Comparison of ENCODE assay signal across 8 cellular contexts in genomic region chr12:12398026-12398859, GRCh38. TPM values are rescaled to one million over a fixed set of nuclear protein-coding genes. Genes with fewer than 3 reads are reported as not detected.
A peak's percentile ranks its signal among the peaks of the same experiment; 100 is the strongest.
DNase-seq lines count a peak whose midpoint lies in the region; FAIRE-seq and TF ChIP-seq lines count a peak whose summit lies in the region.

No MANE protein-coding gene starts in this region.

- peaks cover 3% of the 10 kb centered on the region for H3K27me3 Mint-ChIP-seq in endothelial cell (ENCODE audit: unreplicated experiment)

- no peak overlapping the region for H3K27ac Mint-ChIP-seq in endothelial cell (ENCODE audit: unreplicated experiment)

- no peaks in the 10 kb centered on the region for H3K36me3 Mint-ChIP-seq in endothelial cell (ENCODE audit: low read depth, unreplicated experiment)

- no peaks in the 10 kb centered on the region for H4K20me1 ChIP-seq in hepatocyte (ENCODE audit: insufficient read depth, poor library complexity, severe bottlenecking)

- H3K4me1 Mint-ChIP-seq in endothelial cell (ENCODE audit: unreplicated experiment), result peaks cover 7% of the 10 kb centered on the region

- peak overlapping the region; percentile 89 for H3K27ac ChIP-seq in hepatocyte
- peak overlapping the region; percentile 77 for H3K27ac ChIP-seq in suprapubic skin

- H3K9me3 ChIP-seq in hepatocyte (ENCODE audit: low read depth) (no peaks in the 10 kb centered on the region), suprapubic skin (no peaks in the 10 kb centered on the region)

- H2AFZ ChIP-seq in hepatocyte, result no peak overlapping the region

- H3K36me3 ChIP-seq in hepatocyte (replicated peaks; ENCODE audit: insufficient read depth, low read depth), result no peaks in the 10 kb centered on the region
- H3K36me3 ChIP-seq in suprapubic skin, result no peaks in the 10 kb centered on the region

- H3K4me1 ChIP-seq in hepatocyte (ENCODE audit: insufficient read depth) (peaks cover 20% of the 10 kb centered on the region), suprapubic skin (peaks cover 13% of the 10 kb centered on the region)

- H3K4me3 Mint-ChIP-seq in endothelial cell (ENCODE audit: unreplicated experiment), result no peak overlapping the region

- no peaks in the 10 kb centered on the region for H3K9me3 Mint-ChIP-seq in endothelial cell (ENCODE audit: unreplicated experiment)

- H3K27me3 ChIP-seq in hepatocyte (no peaks in the 10 kb centered on the region), suprapubic skin (no peaks in the 10 kb centered on the region)

- TF ChIP-seq EP300 in suprapubic skin (IDR thresholded peaks at IDR 0.05), result no peak

- no peaks in the 10 kb centered on the region for H3K9me2 ChIP-seq in hepatocyte (replicated peaks; ENCODE audit: insufficient read depth)

- TF ChIP-seq POLR2A in suprapubic skin (IDR thresholded peaks at IDR 0.05), result no peak
- no peak for TF ChIP-seq POLR2A in GM12892 (IDR thresholded peaks at IDR 0.05; ENCODE audit: low read depth, low read length)

- WGBS in hepatocyte (ENCODE audit: low lambda C conversion rate, missing lambda C conversion rate), result 55% methylated on average over 7 of the region's 7 CpGs
- 48% methylated on average over 7 of the region's 7 CpGs for WGBS in suprapubic skin

- H3K4me2 ChIP-seq in hepatocyte, result peak overlapping the region; percentile 12

- H3K4me3 ChIP-seq in WI38 (ENCODE audit: low read depth, low read length) (peak overlapping the region; percentile 16; the same call in 1 of the 2 replicates), hepatocyte (no peak overlapping the region), suprapubic skin (no peak overlapping the region)

- no peak for FAIRE-seq in GM12892 (lab: Jason Lieb, UNC)

- DNase-seq in HS-27A (ENCODE audit: low read depth) (peak; percentile 50), hepatocyte (ENCODE audit: low spot score) (peak; percentile 82), suprapubic skin (ENCODE audit: low spot score in 2 of 2) (peak in 1 of 2 donors; percentile 76), GM12892 (ENCODE audit: insufficient read length) (no peak), endothelial cell (ENCODE audit: low spot score) (no peak)
- DNase-seq in stimulated activated CD8-positive, alpha-beta memory T cell treated with anti-CD3 and anti-CD28 coated beads, Interleukin-4, amount 100 ng/mL, for 48 hours, result no peak
- no peak for DNase-seq in activated CD8-positive, alpha-beta memory T cell treated with anti-CD3 and anti-CD28 coated beads for 24 hours

- TF ChIP-seq CTCF in WI38 (IDR thresholded peaks at IDR 0.05; ENCODE audit: low read depth, low read length), result no peak
- TF ChIP-seq CTCF in hepatocyte (IDR thresholded peaks at IDR 0.05; ENCODE audit: poor library complexity), result no peak
- TF ChIP-seq CTCF in suprapubic skin (IDR thresholded peaks at IDR 0.05), result no peak
- TF ChIP-seq CTCF in endothelial cell (IDR thresholded peaks at IDR 0.05; ENCODE audit: unreplicated experiment), result no peak

- H3K79me2 ChIP-seq in hepatocyte, result peaks cover 20% of the 10 kb centered on the region

RNA-seq across cellular contexts. Expression of gene BORCS5, which starts 41.4 kb away (rescaled TPM):
- total RNA-seq in hepatocyte (11.2 and 12.8 TPM in 2 replicates), suprapubic skin (10 to 100 TPM; 11.3 to 51.6 (median 21.0) TPM), endothelial cell (ENCODE audit: unreplicated experiment) (10.4 TPM)
- 6.6 and 13.3 TPM in 2 replicates for polyA plus RNA-seq in hepatocyte
- polyA plus RNA-seq in GM12892 (2012; ENCODE audit: missing spikeins), result 8.9 TPM

RNA-seq across cellular contexts. Expression of gene MANSC1, which starts 48.2 kb away (rescaled TPM):
- total RNA-seq in hepatocyte (14.0 and 17.4 TPM in 2 replicates), suprapubic skin (10 to 100 TPM; 11.5 to 34.6 (median 24.4) TPM), endothelial cell (ENCODE audit: unreplicated experiment) (21.7 TPM)
- polyA plus RNA-seq in hepatocyte, result 15.4 and 20.5 TPM in 2 replicates
- polyA plus RNA-seq in GM12892 (2012; ENCODE audit: missing spikeins), result not detected

Comparison
In these comparisons a context has a peak if more than half of its experiments do, and no peak if none do; other contexts are left out.
1. DNase-seq: peak in HS-27A (single experiment) and hepatocyte (single experiment); none in stimulated activated CD8-positive, alpha-beta memory T cell treated with anti-CD3 and anti-CD28 coated beads, Interleukin-4, amount 100 ng/mL, for 48 hours (single experiment), GM12892 (single experiment), activated CD8-positive, alpha-beta memory T cell treated with anti-CD3 and anti-CD28 coated beads for 24 hours (single experiment) and endothelial cell (single experiment).